ENCODE assay signal across 26 cellular contexts in genomic region chr13:106343831-106344230, GRCh38.
DNase-seq lines count a peak whose midpoint lies in the region; ATAC-seq, FAIRE-seq and TF ChIP-seq lines count a peak whose summit lies in the region.
"Had no signal": no experiment of that assay in that cellular context is flagged by ENCODE, and none has a peak within 500 bp of the region (broad histone marks: within the 10 kb centered on the region; RNA-seq: fewer than 3 reads in every experiment).

No MANE protein-coding gene starts in this region.

- H2BK15ac ChIP-seq in neuronal stem cell (ENCODE audit: low read length), result no peak overlapping the region

- H3K9me3 ChIP-seq in mammary epithelial cell (replicated peaks; ENCODE audit: insufficient read depth, low read length) (peaks cover 7% of the 10 kb centered on the region), breast epithelium (peaks cover 6 to 12% of the 10 kb centered on the region in 2 donors), endothelial cell of umbilical vein (replicated peaks; ENCODE audit: control insufficient read depth, insufficient read depth, low read length) (no peaks in the 10 kb centered on the region), neuronal stem cell (replicated peaks in 1 of 2; ENCODE audit: control insufficient read depth in 2 of 2, insufficient read depth in 1 of 2, low read depth in 1 of 2, low read length in 2 of 2) (peaks cover 3 to 18% of the 10 kb centered on the region in 2 donors)
- H3K9me3 ChIP-seq: psoas muscle had no signal

- no peak overlapping the region for H2BK5ac ChIP-seq in neuronal stem cell (ENCODE audit: low read length)

- H3K36me3 ChIP-seq in mammary epithelial cell (ENCODE audit: insufficient read depth, low read length) (no peaks in the 10 kb centered on the region), breast epithelium (no peaks in the 10 kb centered on the region), endothelial cell of umbilical vein (ENCODE audit: control insufficient read depth in 2 of 2, extremely low read depth in 1 of 2, insufficient read depth in 2 of 2, low read length in 2 of 2) (no peaks in the 10 kb centered on the region), neuronal stem cell (replicated peaks in 1 of 2; ENCODE audit: control insufficient read depth in 2 of 2, insufficient read depth in 2 of 2, low read length in 2 of 2) (peaks cover 0 to 3% of the 10 kb centered on the region in 2 donors)
- H3K36me3 ChIP-seq: tibial nerve had no signal

- no peaks in the 10 kb centered on the region for H3K79me1 ChIP-seq in neuronal stem cell (ENCODE audit: low read depth, low read length)

- no peaks in the 10 kb centered on the region for H4K20me1 ChIP-seq in mammary epithelial cell (ENCODE audit: insufficient read depth, low read length)
- no peaks in the 10 kb centered on the region for H4K20me1 ChIP-seq in endothelial cell of umbilical vein (replicated peaks; ENCODE audit: control insufficient read depth, extremely low read depth, insufficient read depth, low read length)

- intact Hi-C loops in mammary epithelial cell (cut with micrococcal nuclease), result no loop called here
- intact Hi-C loops in breast epithelium (cut with DNase I; ENCODE audit: low total_unique reads), result no loop called here
- intact Hi-C loops in endothelial cell of umbilical vein (cut with micrococcal nuclease), result loop anchor here (10.0 kb wide), 1 partner anchor 899 kb away; no protein-coding TSS in a partner anchor

- no peak for TF ChIP-seq POLR2A in breast epithelium (IDR thresholded peaks at IDR 0.05)
- TF ChIP-seq POLR2A in endothelial cell of umbilical vein (IDR thresholded peaks at IDR 0.05; ENCODE audit: low read depth, low read length), result no peak

- in situ Hi-C loops in mammary epithelial cell (cut with MboI; ENCODE audit: low sequenced_read_pairs in 2 of 2), result no loop called here

- H3K9me1 ChIP-seq in endothelial cell of umbilical vein (replicated peaks; ENCODE audit: control insufficient read depth, extremely low read depth, insufficient read depth, low read length), result no peaks in the 10 kb centered on the region

- WGBS in mammary epithelial cell (ENCODE audit: low coverage, missing lambda C conversion rate), result 61% methylated on average over 3 of the region's 3 CpGs
- no CpG with 5 or more reads among the region's 3 CpGs for WGBS in neuronal stem cell (ENCODE audit: extremely low coverage in 2 of 2, insufficient read length in 2 of 2, insufficient replicate concordance in 1 of 2), 2 donors

- no peaks in the 10 kb centered on the region for H3K36me3 Mint-ChIP-seq in activated T-cell treated with anti-CD3 and anti-CD28 coated beads, Interleukin-2, amount 50 U/mL, for 4 hours (ENCODE audit: insufficient read depth)
- H3K36me3 Mint-ChIP-seq: activated CD4-positive, alpha-beta memory T cell treated with anti-CD3 and anti-CD28 coated beads for 36 hours; memory B cell had no signal

- H3K18ac ChIP-seq in neuronal stem cell (ENCODE audit: low read length), result no peak overlapping the region

- H4K91ac ChIP-seq in neuronal stem cell (ENCODE audit: low read depth, low read length, poor library complexity), result no peak overlapping the region

- no peak for FAIRE-seq in endothelial cell of umbilical vein (lab: Jason Lieb, UNC)

- no peak for DNase-seq in mammary epithelial cell
- no peak for DNase-seq in breast epithelium (ENCODE audit: low spot score in 2 of 2)
- DNase-seq in endothelial cell of umbilical vein (ENCODE audit: low read depth, low spot score), result peak; percentile 7
- no peak for DNase-seq in neuronal stem cell (ENCODE audit: low spot score)
- DNase-seq in T1000 (lab: John Stamatoyannopoulos, UW), result no peak
- no peak for DNase-seq in activated gamma-delta T cell (lab: John Stamatoyannopoulos, UW)
- DNase-seq in activated T-cell treated with anti-CD3 and anti-CD28 coated beads, Interleukin-2, amount 50 U/mL, for 4 hours, result no peak
- DNase-seq: 8988T; activated CD4-positive, alpha-beta memory T cell treated with anti-CD3 and anti-CD28 coated beads for 36 hours; activated naive CD4-positive, alpha-beta T cell treated with anti-CD3 and anti-CD28 coated beads for 36 hours; activated T-cell treated with anti-CD3 and anti-CD28 coated beads, Interleukin-2, amount 50 U/mL, for 1 hour; anterior cingulate cortex; caudate nucleus; NCI-H187; NCI-H774; psoas muscle; SIG-M5; stimulated activated CD4-positive, alpha-beta T cell treated with anti-CD3 and anti-CD28 coated beads, Interleukin-4, amount 100 ng/mL, for 1 hour; T-helper 2 cell had no signal

- H3K79me2 ChIP-seq in mammary epithelial cell (ENCODE audit: insufficient read depth, low read length), result no peaks in the 10 kb centered on the region
- no peaks in the 10 kb centered on the region for H3K79me2 ChIP-seq in endothelial cell of umbilical vein (ENCODE audit: control insufficient read depth, insufficient read depth, low read length)

- H3K27me3 Mint-ChIP-seq in activated T-cell treated with anti-CD3 and anti-CD28 coated beads, Interleukin-2, amount 50 U/mL, for 4 hours (ENCODE audit: low read depth), result peaks cover 9% of the 10 kb centered on the region

- TF ChIP-seq CTCF in mammary epithelial cell (conservative IDR thresholded peaks at IDR 0.05 in 1 of 2, IDR thresholded peaks at IDR 0.05 in 1 of 2; ENCODE audit: extremely low read depth in 1 of 2, insufficient read depth in 1 of 2, low read depth in 1 of 2, low read length in 2 of 2) (no peak), breast epithelium (IDR thresholded peaks at IDR 0.05) (no peak), endothelial cell of umbilical vein (IDR thresholded peaks at IDR 0.05; ENCODE audit: extremely low read depth in 1 of 2, insufficient read depth in 1 of 2, low read depth in 1 of 2, low read length in 2 of 2) (no peak)

- H4K8ac ChIP-seq in neuronal stem cell (ENCODE audit: low read depth, low read length), result no peak overlapping the region

- H3K9ac ChIP-seq in mammary epithelial cell (ENCODE audit: insufficient read depth, low read length), result no peak overlapping the region
- H3K9ac ChIP-seq in endothelial cell of umbilical vein (replicated peaks; ENCODE audit: extremely low read depth, insufficient read depth, low read length), result no peak overlapping the region
- H3K9ac ChIP-seq in neuronal stem cell (ENCODE audit: low read depth, low read length, poor library complexity), result no peak overlapping the region

- H3K9me3 Mint-ChIP-seq in activated T-cell treated with anti-CD3 and anti-CD28 coated beads, Interleukin-2, amount 50 U/mL, for 4 hours, result peaks cover 15% of the 10 kb centered on the region

- H3K27me3 ChIP-seq in mammary epithelial cell (ENCODE audit: insufficient read depth, low read length) (no peaks in the 10 kb centered on the region), breast epithelium (no peaks in the 10 kb centered on the region), endothelial cell of umbilical vein (ENCODE audit: control insufficient read depth in 2 of 2, insufficient read depth in 2 of 2, low read length in 2 of 2) (no peaks in the 10 kb centered on the region), neuronal stem cell (ENCODE audit: control insufficient read depth in 3 of 3, insufficient read depth in 3 of 3, low read depth in 1 of 3, low read length in 3 of 3) (no peaks in the 10 kb centered on the region)

- BruUV-seq in mammary epithelial cell (replicated peaks; lab: Mats Ljungman, UMichigan), result no TSS peak
- no TSS peak for BruUV-seq in endothelial cell of umbilical vein (replicated peaks; lab: Mats Ljungman, UMichigan)

- H3K27ac ChIP-seq in mammary epithelial cell (ENCODE audit: insufficient read depth, low read depth, low read length), result no peak overlapping the region
- H3K27ac ChIP-seq in breast epithelium, result no peak overlapping the region
- H3K27ac ChIP-seq in endothelial cell of umbilical vein (ENCODE audit: insufficient read depth, low read depth, low read length), result no peak overlapping the region
- H3K27ac ChIP-seq in neuronal stem cell (replicated peaks; ENCODE audit: low read length), result no peak overlapping the region
- H3K27ac ChIP-seq: psoas muscle, skin epidermis, tibial nerve had no signal

- POLR2A ChIA-PET in endothelial cell of umbilical vein (lab: Charles Lee), result no interaction called here

- peak overlapping the region; percentile 57 for H2AFZ ChIP-seq in mammary epithelial cell (ENCODE audit: low read depth, low read length)
- H2AFZ ChIP-seq in endothelial cell of umbilical vein (ENCODE audit: low read depth, low read length), result peak overlapping the region; percentile 38
- peak overlapping the region; percentile 26 for H2AFZ ChIP-seq in neuronal stem cell (ENCODE audit: low read length)

- H3K4me3 ChIP-seq in mammary epithelial cell (replicated peaks in 1 of 3; ENCODE audit: insufficient read depth in 1 of 3, low read depth in 2 of 3, low read length in 3 of 3), result no peak overlapping the region
- no peak overlapping the region for H3K4me3 ChIP-seq in breast epithelium
- no peak overlapping the region for H3K4me3 ChIP-seq in endothelial cell of umbilical vein (replicated peaks in 1 of 3; ENCODE audit: insufficient read depth in 1 of 3, low read depth in 1 of 3, low read length in 3 of 3)
- no peak overlapping the region for H3K4me3 ChIP-seq in neuronal stem cell (ENCODE audit: low read length in 2 of 2)
- H3K4me3 ChIP-seq: psoas muscle, skin epidermis, tibial nerve had no signal

- no peak overlapping the region for H3K4ac ChIP-seq in neuronal stem cell (ENCODE audit: low read length)

- CTCF ChIA-PET in mammary epithelial cell (lab: Charles Lee; ENCODE audit: low non-redundant PET), result no interaction called here
- CTCF ChIA-PET in endothelial cell of umbilical vein (lab: Charles Lee), result interaction anchor here (1.2 kb wide), 1 partner anchor 51 kb away, joined by 3 read pairs; no protein-coding TSS in a partner anchor

- H3K4me1 Mint-ChIP-seq in activated T-cell treated with anti-CD3 and anti-CD28 coated beads, Interleukin-2, amount 50 U/mL, for 4 hours (ENCODE audit: low read depth), result no peaks in the 10 kb centered on the region
- H3K4me1 Mint-ChIP-seq: B cell, memory B cell had no signal

- no peak overlapping the region for H2BK120ac ChIP-seq in neuronal stem cell (ENCODE audit: low read depth, low read length)

- H3K4me3 Mint-ChIP-seq in activated T-cell treated with anti-CD3 and anti-CD28 coated beads, Interleukin-2, amount 50 U/mL, for 4 hours, result no peak overlapping the region
- H3K4me3 Mint-ChIP-seq: activated CD4-positive, alpha-beta memory T cell treated with anti-CD3 and anti-CD28 coated beads for 36 hours; activated naive CD4-positive, alpha-beta T cell treated with anti-CD3 and anti-CD28 coated beads for 36 hours; B cell; memory B cell; nephron; stimulated activated naive CD8-positive, alpha-beta T cell treated with anti-CD3 and anti-CD28 coated beads, Interleukin-15, Interleukin-2, amounts not matched to agents 100 ng/mL and 50 ng/mL, for 24 hours had no signal

- dilution Hi-C loops in mammary epithelial cell (cut with HindIII; ENCODE audit: low sequenced_read_pairs), result no loop called here
- dilution Hi-C loops in endothelial cell of umbilical vein (cut with MboI; ENCODE audit: extremely low pct_ligation_motif_present, low sequenced_read_pairs), result no loop called here

- no peak for ATAC-seq in GM18868 (IDR thresholded peaks at IDR 0.05; ENCODE audit: unreplicated experiment)
- no peak for ATAC-seq in activated T-cell treated with anti-CD3 and anti-CD28 coated beads, Interleukin-2, amount 50 U/mL, for 4 hours
- ATAC-seq: psoas muscle had no signal

- H3K4me1 ChIP-seq in mammary epithelial cell (ENCODE audit: insufficient read depth, low read length) (peaks cover 12% of the 10 kb centered on the region), breast epithelium (no peaks in the 10 kb centered on the region), endothelial cell of umbilical vein (ENCODE audit: control insufficient read depth, extremely low read depth, insufficient read depth, low read length) (peaks cover 16% of the 10 kb centered on the region), neuronal stem cell (ENCODE audit: control insufficient read depth in 2 of 2, insufficient read depth in 1 of 2, low read depth in 1 of 2, low read length in 2 of 2) (peaks cover 2 to 13% of the 10 kb centered on the region in 2 donors)
- H3K4me1 ChIP-seq: psoas muscle had no signal

- no peak overlapping the region for H3K23ac ChIP-seq in neuronal stem cell (ENCODE audit: low read depth, low read length, poor library complexity)

- no peak overlapping the region for H3K14ac ChIP-seq in neuronal stem cell (ENCODE audit: low read length)

- H2AK5ac ChIP-seq in neuronal stem cell (ENCODE audit: low read depth, low read length), result no peak overlapping the region

- H2BK12ac ChIP-seq in neuronal stem cell (ENCODE audit: low read length), result no peak overlapping the region

- H3K4me2 ChIP-seq in mammary epithelial cell (ENCODE audit: insufficient read depth, low read depth, low read length) (peak overlapping the region; percentile 31), endothelial cell of umbilical vein (ENCODE audit: insufficient read depth, low read length) (no peak overlapping the region), neuronal stem cell (ENCODE audit: insufficient read depth, low read length, poor library complexity, severe bottlenecking) (no peak overlapping the region)
